ENCODE assay signal across 20 cellular contexts in genomic region chr12:25131270-25131669, GRCh38.
"Had no signal": no experiment of that assay in that cellular context is flagged by ENCODE, and none has a peak within 500 bp of the region (broad histone marks: within the 10 kb centered on the region; RNA-seq: fewer than 3 reads in every experiment).

No MANE protein-coding gene starts in this region.

- H3K4me3 Mint-ChIP-seq: effector memory CD8-positive, alpha-beta T cell; naive thymus-derived CD4-positive, alpha-beta T cell; nephron progenitor cell; stimulated activated naive CD8-positive, alpha-beta T cell treated with anti-CD3 and anti-CD28 coated beads, Interleukin-15, amount 100 ng/mL, for 72 hours had no signal

- H3K27me3 ChIP-seq: gastrocnemius medialis, left lung, right atrium auricular region, suprapubic skin, transverse colon had no signal

- H3K27ac Mint-ChIP-seq: effector memory CD8-positive, alpha-beta T cell; naive thymus-derived CD4-positive, alpha-beta T cell; nephron progenitor cell; stimulated activated naive CD8-positive, alpha-beta T cell treated with anti-CD3 and anti-CD28 coated beads, Interleukin-15, amount 100 ng/mL, for 72 hours had no signal

- ATAC-seq: gastrocnemius medialis; left cardiac atrium; naive thymus-derived CD4-positive, alpha-beta T cell; sciatic nerve; stimulated activated naive CD8-positive, alpha-beta T cell treated with anti-CD3 and anti-CD28 coated beads, Interleukin-15, amount 100 ng/mL, for 72 hours had no signal

- H3K4me3 ChIP-seq: gastrocnemius medialis, left lung, prostate gland, right atrium auricular region, smooth muscle cell, suprapubic skin, transverse colon had no signal

- H3K36me3 ChIP-seq: gastrocnemius medialis, left lung, prostate gland, right atrium auricular region, suprapubic skin, transverse colon had no signal

- H3K27me3 Mint-ChIP-seq: stimulated activated naive CD8-positive, alpha-beta T cell treated with anti-CD3 and anti-CD28 coated beads, Interleukin-15, amount 100 ng/mL, for 72 hours had no signal

- H3K9me3 Mint-ChIP-seq: effector memory CD8-positive, alpha-beta T cell; stimulated activated naive CD8-positive, alpha-beta T cell treated with anti-CD3 and anti-CD28 coated beads, Interleukin-15, amount 100 ng/mL, for 72 hours had no signal

- H3K4me1 ChIP-seq: gastrocnemius medialis, left lung, prostate gland, right atrium auricular region, transverse colon had no signal

- H3K4me1 Mint-ChIP-seq: naive thymus-derived CD4-positive, alpha-beta T cell; stimulated activated naive CD8-positive, alpha-beta T cell treated with anti-CD3 and anti-CD28 coated beads, Interleukin-15, amount 100 ng/mL, for 72 hours had no signal

- DNase-seq: cortex of kidney; effector memory CD8-positive, alpha-beta T cell; gastrocnemius medialis; kidney; left cardiac atrium; left lung; nephron progenitor cell; nucleus accumbens; stimulated activated CD4-positive, alpha-beta T cell treated with anti-CD3 and anti-CD28 coated beads, Interleukin-12 subunit alpha, Interleukin-12 subunit beta, amount 100 ng/mL, for 4 hours; stimulated activated CD4-positive, alpha-beta T cell treated with anti-CD3 and anti-CD28 coated beads, Interleukin-1b, Interleukin-23, amount 100 ng/mL, for 48 hours; stimulated activated CD4-positive, alpha-beta T cell treated with anti-CD3 and anti-CD28 coated beads, Interleukin-4, amount 100 ng/mL, for 1 hour; stimulated activated CD8-positive, alpha-beta memory T cell treated with anti-CD3 and anti-CD28 coated beads, Interleukin-4, amount 100 ng/mL, for 48 hours; stimulated activated naive CD8-positive, alpha-beta T cell treated with anti-CD3 and anti-CD28 coated beads, Interleukin-15, amount 100 ng/mL, for 72 hours; transverse colon had no signal

- H3K9me3 ChIP-seq: gastrocnemius medialis, left lung, prostate gland, right atrium auricular region, suprapubic skin, transverse colon had no signal

- H3K27ac ChIP-seq: gastrocnemius medialis, left lung, prostate gland, right atrium auricular region, suprapubic skin, transverse colon had no signal

- H3K4me2 ChIP-seq: smooth muscle cell had no signal
